In the genomic region with DNA sequence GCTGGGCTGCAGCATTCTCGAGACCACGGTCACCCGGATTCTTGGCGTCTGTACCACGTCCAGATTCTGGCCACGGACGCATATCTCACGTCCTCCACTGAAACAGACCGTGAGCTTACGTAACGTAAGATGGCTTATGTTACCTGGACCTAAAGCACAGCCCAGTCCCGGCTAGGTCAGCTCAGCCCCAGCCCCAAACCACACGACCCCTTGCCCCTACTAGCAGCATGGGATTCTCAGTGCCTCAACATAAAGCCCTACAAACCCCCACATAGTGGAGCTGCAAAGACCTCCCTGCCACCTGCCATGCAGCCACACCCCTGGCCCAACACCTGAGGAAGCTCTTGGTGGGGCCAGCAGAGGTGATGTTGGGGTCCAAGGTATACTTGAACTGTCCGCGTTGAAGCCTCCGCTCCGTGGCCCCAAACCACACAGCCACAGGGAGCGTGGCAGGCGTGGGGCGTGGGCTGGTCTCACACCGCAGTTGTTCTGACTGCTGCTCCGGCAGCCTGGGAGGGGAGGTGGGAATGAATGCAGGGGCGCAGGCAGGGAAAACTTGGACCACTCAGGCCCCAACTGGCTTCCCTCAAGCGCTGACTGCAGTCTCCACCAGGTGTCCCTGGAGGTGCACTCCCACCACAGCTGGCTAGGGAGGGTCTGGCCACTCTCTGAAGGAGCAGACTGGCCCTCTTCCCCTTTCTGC, we compare ENCODE assay signal across 22 cellular contexts. TPM values are rescaled to one million over a fixed set of nuclear protein-coding genes. Genes with fewer than 3 reads are reported as not detected.
DNase-seq lines count a peak whose midpoint lies in the region; ATAC-seq, FAIRE-seq and TF ChIP-seq lines count a peak whose summit lies in the region.
"Had no signal": no experiment of that assay in that cellular context is flagged by ENCODE, and none has a peak within 500 bp of the region (broad histone marks: within the 10 kb centered on the region; RNA-seq: fewer than 3 reads in every experiment).

No MANE protein-coding gene starts in this region.

- ATAC-seq in right cardiac atrium (no peak), HepG2 (peak; percentile 30), GM21526 (IDR thresholded peaks at IDR 0.05; ENCODE audit: low FRiP score, unreplicated experiment) (no peak)
- ATAC-seq: naive thymus-derived CD8-positive, alpha-beta T cell had no signal

- intact Hi-C loops in right cardiac atrium (cut with DNase I) (no loop called here), HepG2 (cut with micrococcal nuclease; ENCODE audit: unreplicated experiment) (no loop called here)

- no peak for TF ChIP-seq CTCF in right atrium auricular region (IDR thresholded peaks at IDR 0.05)
- TF ChIP-seq CTCF in brain microvascular endothelial cell (IDR thresholded peaks at IDR 0.05; ENCODE audit: low read depth, low read length, missing control alignments) = peak; percentile 17
- peak; percentile 56 for TF ChIP-seq CTCF in HepG2 (CRISPR knock-in tag; IDR thresholded peaks at IDR 0.05)

- H3K79me2 ChIP-seq in HepG2 (ENCODE audit: insufficient read depth, low read length) = no peaks in the 10 kb centered on the region

- in situ Hi-C loops in brain microvascular endothelial cell (cut with HindIII; ENCODE audit: low pct_ligation_motif_present, low sequenced_read_pairs) = no loop called here
- in situ Hi-C loops in HepG2 (cut with HindIII; ENCODE audit: extremely low pct_ligation_motif_present, low pct_unique_long_range_greater_than_20kb) = no loop called here

- TF ChIP-seq EP300 in HepG2 (IDR thresholded peaks at IDR 0.05; ENCODE audit: low read depth in 2 of 2, low read length in 2 of 2) = no peak
- TF ChIP-seq EP300 in HepG2 (CRISPR knock-in tag; IDR thresholded peaks at IDR 0.05; ENCODE audit: borderline replicate concordance) = no peak

- H3K4me2 ChIP-seq in HepG2 (ENCODE audit: low read depth, low read length) = no peak overlapping the region

- H4K20me1 ChIP-seq in HepG2 (ENCODE audit: insufficient read depth, low read length) = peaks cover 14% of the 10 kb centered on the region; the same call in 1 of the 2 replicates

- no peak for TF ChIP-seq POLR2A in HepG2 (IDR thresholded peaks at IDR 0.05; ENCODE audit: insufficient read depth in 1 of 2, low read depth in 2 of 2, low read length in 2 of 2)

- H3K4me1 ChIP-seq in right cardiac atrium (ENCODE audit: control insufficient read depth, insufficient read depth, low read length) = no peaks in the 10 kb centered on the region
- no peaks in the 10 kb centered on the region for H3K4me1 ChIP-seq in right atrium auricular region
- no peaks in the 10 kb centered on the region for H3K4me1 ChIP-seq in HepG2 (ENCODE audit: insufficient read depth, low read length)
- H3K4me1 ChIP-seq: prostate gland had no signal

- H3K9ac ChIP-seq in HepG2 (ENCODE audit: insufficient read depth, low read depth, low read length) = no peak overlapping the region

- POLR2A ChIA-PET in HepG2 (lab: Yijun Ruan, JAX) = interaction anchor here (11.1 kb wide), 1 partner anchor 15 kb away, joined by 130 read pairs; a partner anchor contains a TSS

- 90% methylated on average over 24 of the region's 24 CpGs for WGBS in right cardiac atrium
- 93% methylated on average over 16 of the region's 24 CpGs for WGBS in HepG2 (ENCODE audit: low lambda C conversion rate)

- H3K27me3 ChIP-seq in right cardiac atrium (ENCODE audit: control insufficient read depth, insufficient read depth) (no peaks in the 10 kb centered on the region), right atrium auricular region (no peaks in the 10 kb centered on the region), brain microvascular endothelial cell (replicated peaks) (no peaks in the 10 kb centered on the region), HepG2 (ENCODE audit: control insufficient read depth in 1 of 2, insufficient read depth in 2 of 2, low read length in 2 of 2) (no peaks in the 10 kb centered on the region)

- H3K4me3 ChIP-seq in right cardiac atrium (ENCODE audit: low read length) (no peak overlapping the region), right atrium auricular region (no peak overlapping the region), brain microvascular endothelial cell (ENCODE audit: low read depth, low read length) (no peak overlapping the region), HepG2 (replicated peaks in 1 of 3; ENCODE audit: insufficient read depth in 1 of 3, low read depth in 2 of 3, low read length in 3 of 3) (no peak overlapping the region)
- H3K4me3 ChIP-seq: prostate gland had no signal

- FAIRE-seq in HepG2 (lab: Jason Lieb, UNC) = no peak
- FAIRE-seq: GM18507, H54 had no signal

- no peak overlapping the region for H3K27ac ChIP-seq in right cardiac atrium (ENCODE audit: low read length)
- no peak overlapping the region for H3K27ac ChIP-seq in right atrium auricular region
- H3K27ac ChIP-seq in brain microvascular endothelial cell = no peak overlapping the region
- no peak overlapping the region for H3K27ac ChIP-seq in HepG2 (ENCODE audit: extremely low read length, insufficient read depth, low read length)
- H3K27ac ChIP-seq: C4-2B, prostate gland, VCaP had no signal

- H3K9me3 ChIP-seq in right cardiac atrium (ENCODE audit: control insufficient read depth, low read length) (no peaks in the 10 kb centered on the region), right atrium auricular region (no peaks in the 10 kb centered on the region), HepG2 (ENCODE audit: low read length) (no peaks in the 10 kb centered on the region)
- H3K9me3 ChIP-seq: prostate gland had no signal

- DNase-seq in right cardiac atrium (peak in 2 of 3 donors; percentile 10 to 40), right atrium auricular region (ENCODE audit: low spot score) (no peak), brain microvascular endothelial cell (no peak), HepG2 (ENCODE audit: low spot score) (no peak), NCI-H446 (lab: John Stamatoyannopoulos, UW) (no peak)
- DNase-seq in stimulated activated CD4-positive, alpha-beta T cell treated with anti-CD3 and anti-CD28 coated beads, Interleukin-2, amount 100 ng/mL, for 24 hours = no peak
- no peak for DNase-seq in activated CD8-positive, alpha-beta memory T cell treated with anti-CD3 and anti-CD28 coated beads for 24 hours
- DNase-seq: activated CD4-positive, alpha-beta T cell treated with anti-CD3 and anti-CD28 coated beads, Interleukin-2, amount 50 U/mL, for 48 hours; activated naive CD4-positive, alpha-beta T cell treated with anti-CD3 and anti-CD28 coated beads, Interleukin-2, amount 10 ng/mL, durations not matched to agents 7 days and 5 days; activated T-cell treated with anti-CD3 and anti-CD28 coated beads, Interleukin-2, amount 50 U/mL, for 24 hours; NCI-H2081; NCI-H524; SHP77 had no signal

- H2AFZ ChIP-seq in HepG2 (ENCODE audit: low read length) = no peak overlapping the region

- TF ChIP-seq RAD21 in HepG2 (CRISPR knock-in tag; IDR thresholded peaks at IDR 0.05) = peak; percentile 60

- CTCF ChIA-PET in HepG2 (lab: Yijun Ruan, JAX; ENCODE audit: low intra/inter-chr PET ratio, low total read pairs) = interaction anchor here (2.7 to 4.1 kb wide), 2 partner anchors 19 to 20 kb away, joined by 9 to 25 read pairs; no protein-coding TSS in a partner anchor

- H3K36me3 ChIP-seq in right atrium auricular region = peaks cover 87% of the 10 kb centered on the region
- no peaks in the 10 kb centered on the region for H3K36me3 ChIP-seq in brain microvascular endothelial cell (replicated peaks)
- peaks cover 81 to 99% of the 10 kb centered on the region in 2 experiments for H3K36me3 ChIP-seq in HepG2 (replicated peaks in 1 of 2; ENCODE audit: control insufficient read depth in 1 of 2, insufficient read depth in 2 of 2, low read length in 2 of 2)

- no TSS peak for BruUV-seq in HepG2 (replicated peaks; lab: Mats Ljungman, UMichigan)

RNA-seq across cellular contexts. Expression of a gene that starts 14.5 kb away (rescaled TPM):
- total RNA-seq in right cardiac atrium (10 to 100 TPM; 49.4 to 84.5 (median 55.0) TPM), right atrium auricular region (10 to 100 TPM; 69.4 to 73.0 TPM), HepG2 (2016; rRNA removed; fragmentation: Illumina TruSeq; extraction: Trizol) (25.4 and 86.0 TPM in 2 replicates)
- polyA plus RNA-seq in right cardiac atrium (52.7 TPM), HepG2 (2011; rRNA removed) (143 and 179 TPM in 2 replicates)
- 33.1 and 33.9 TPM in 2 replicates for total RNA-seq in HepG2 (2016; cell fraction: cytosol; rRNA removed; fragmentation: Illumina TruSeq; extraction: Trizol; ENCODE audit: low read depth)
- 23.9 and 92.3 TPM in 2 replicates for total RNA-seq in HepG2 (2016; cell fraction: insoluble cytoplasmic fraction; rRNA removed; fragmentation: Illumina TruSeq; extraction: Trizol)
- total RNA-seq in HepG2 (2016; cell fraction: membrane; rRNA removed; fragmentation: Illumina TruSeq; extraction: Trizol) = 30.7 and 31.8 TPM in 2 replicates
- 140 and 158 TPM in 2 replicates for total RNA-seq in HepG2 (2016; cell fraction: nucleus; rRNA removed; fragmentation: Illumina TruSeq; extraction: Trizol)
- polyA plus RNA-seq in HepG2 (2011; cell fraction: cytosol; rRNA removed) = 71.5 and 83.2 TPM in 2 replicates
- 1,144 and 1,345 TPM in 2 replicates for polyA plus RNA-seq in HepG2 (2011; cell fraction: nucleus; rRNA removed)
- 140 and 149 TPM in 2 replicates for polyA plus RNA-seq in HepG2 (2012)
- 5.5 and 6.7 TPM in 2 replicates for polyA plus RNA-seq in HepG2 (2016; cell fraction: cytosol; fragmentation: Illumina TruSeq; extraction: Trizol; ENCODE audit: low read depth)
- 23.3 and 26.9 TPM in 2 replicates for polyA plus RNA-seq in HepG2 (2016; cell fraction: insoluble cytoplasmic fraction; fragmentation: Illumina TruSeq; extraction: Trizol; ENCODE audit: low read depth)
- 12.8 and 12.9 TPM in 2 replicates for polyA plus RNA-seq in HepG2 (2016; cell fraction: membrane; fragmentation: Illumina TruSeq; extraction: Trizol; ENCODE audit: low read depth)
- 420 and 470 TPM in 2 replicates for polyA plus RNA-seq in HepG2 (2016; cell fraction: nucleus; fragmentation: Illumina TruSeq; extraction: Trizol; ENCODE audit: insufficient read depth, low read depth)
- 83.4 and 325 TPM in 2 replicates for polyA minus RNA-seq in HepG2 (2011; rRNA and poly(A)+ RNA removed; ENCODE audit: low replicate concordance)
- 54.4 and 79.5 TPM in 2 replicates for polyA minus RNA-seq in HepG2 (2011; cell fraction: cytosol; rRNA and poly(A)+ RNA removed)
- polyA minus RNA-seq in HepG2 (2011; cell fraction: nucleus; rRNA and poly(A)+ RNA removed) = 295 and 329 TPM in 2 replicates
- polyA plus RNA-seq: naive thymus-derived CD8-positive, alpha-beta T cell had no signal

RNA-seq across cellular contexts. Expression of a gene that starts 24.5 kb away (rescaled TPM):
- total RNA-seq in right cardiac atrium (10 to 100 TPM in 3 of 4 donors, 1 to 10 TPM in 1; 8.7 to 11.5 (median 11.1) TPM), right atrium auricular region (1 to 10 TPM; 8.4 to 9.2 TPM), HepG2 (2016; rRNA removed; fragmentation: Illumina TruSeq; extraction: Trizol) (29.4 and 38.3 TPM in 2 replicates)
- polyA plus RNA-seq in right cardiac atrium (11.2 TPM), HepG2 (2011; rRNA removed) (15.5 and 18.1 TPM in 2 replicates)
- total RNA-seq in HepG2 (2016; cell fraction: cytosol; rRNA removed; fragmentation: Illumina TruSeq; extraction: Trizol; ENCODE audit: low read depth) = 7.6 and 8.2 TPM in 2 replicates
- 33.5 and 38.7 TPM in 2 replicates for total RNA-seq in HepG2 (2016; cell fraction: insoluble cytoplasmic fraction; rRNA removed; fragmentation: Illumina TruSeq; extraction: Trizol)
- 12.2 and 12.5 TPM in 2 replicates for total RNA-seq in HepG2 (2016; cell fraction: membrane; rRNA removed; fragmentation: Illumina TruSeq; extraction: Trizol)
- total RNA-seq in HepG2 (2016; cell fraction: nucleus; rRNA removed; fragmentation: Illumina TruSeq; extraction: Trizol) = 12.4 and 13.6 TPM in 2 replicates
- 16.8 and 19.2 TPM in 2 replicates for polyA plus RNA-seq in HepG2 (2011; cell fraction: cytosol; rRNA removed)
- 6.5 and 8.5 TPM in 2 replicates for polyA plus RNA-seq in HepG2 (2011; cell fraction: nucleus; rRNA removed)
- 8.4 and 9.8 TPM in 2 replicates for polyA plus RNA-seq in HepG2 (2012)
- polyA plus RNA-seq in HepG2 (2016; cell fraction: cytosol; fragmentation: Illumina TruSeq; extraction: Trizol; ENCODE audit: low read depth) = 3.9 and 4.9 TPM in 2 replicates
- polyA plus RNA-seq in HepG2 (2016; cell fraction: insoluble cytoplasmic fraction; fragmentation: Illumina TruSeq; extraction: Trizol; ENCODE audit: low read depth) = 29.3 and 29.9 TPM in 2 replicates
- polyA plus RNA-seq in HepG2 (2016; cell fraction: membrane; fragmentation: Illumina TruSeq; extraction: Trizol; ENCODE audit: low read depth) = 8.0 TPM in 2 replicates
- polyA plus RNA-seq in HepG2 (2016; cell fraction: nucleus; fragmentation: Illumina TruSeq; extraction: Trizol; ENCODE audit: insufficient read depth, low read depth) = 16.3 and 19.0 TPM in 2 replicates
- polyA minus RNA-seq in HepG2 (2011; rRNA and poly(A)+ RNA removed; ENCODE audit: low replicate concordance) = 11.3 and 25.4 TPM in 2 replicates
- polyA minus RNA-seq in HepG2 (2011; cell fraction: cytosol; rRNA and poly(A)+ RNA removed) = 4.5 and 4.7 TPM in 2 replicates
- polyA minus RNA-seq in HepG2 (2011; cell fraction: nucleus; rRNA and poly(A)+ RNA removed) = 3.0 and 3.3 TPM in 2 replicates

RNA-seq across cellular contexts. Expression of a gene that starts 24.7 kb away (rescaled TPM):
- total RNA-seq in right cardiac atrium = 100 to 1,000 TPM; 187 to 270 (median 216) TPM
- 526 TPM for polyA plus RNA-seq in right cardiac atrium
- total RNA-seq in right atrium auricular region = 100 to 1,000 TPM; 194 to 286 TPM
- total RNA-seq in HepG2 (2016; rRNA removed; fragmentation: Illumina TruSeq; extraction: Trizol) = 486 and 510 TPM in 2 replicates
- total RNA-seq in HepG2 (2016; cell fraction: cytosol; rRNA removed; fragmentation: Illumina TruSeq; extraction: Trizol; ENCODE audit: low read depth) = 913 and 1,296 TPM in 2 replicates
- total RNA-seq in HepG2 (2016; cell fraction: insoluble cytoplasmic fraction; rRNA removed; fragmentation: Illumina TruSeq; extraction: Trizol) = 511 and 522 TPM in 2 replicates
- total RNA-seq in HepG2 (2016; cell fraction: membrane; rRNA removed; fragmentation: Illumina TruSeq; extraction: Trizol) = 763 and 886 TPM in 2 replicates
- total RNA-seq in HepG2 (2016; cell fraction: nucleus; rRNA removed; fragmentation: Illumina TruSeq; extraction: Trizol) = 177 and 187 TPM in 2 replicates
- polyA plus RNA-seq in HepG2 (2011; rRNA removed) = 80.9 and 100 TPM in 2 replicates
- 69.9 and 96.6 TPM in 2 replicates for polyA plus RNA-seq in HepG2 (2011; cell fraction: cytosol; rRNA removed)
- 23.2 and 42.0 TPM in 2 replicates for polyA plus RNA-seq in HepG2 (2011; cell fraction: nucleus; rRNA removed)
- polyA plus RNA-seq in HepG2 (2012) = 194 and 244 TPM in 2 replicates
- polyA plus RNA-seq in HepG2 (2016; cell fraction: cytosol; fragmentation: Illumina TruSeq; extraction: Trizol; ENCODE audit: low read depth) = 1,200 and 1,620 TPM in 2 replicates
- 517 and 532 TPM in 2 replicates for polyA plus RNA-seq in HepG2 (2016; cell fraction: insoluble cytoplasmic fraction; fragmentation: Illumina TruSeq; extraction: Trizol; ENCODE audit: low read depth)
- polyA plus RNA-seq in HepG2 (2016; cell fraction: membrane; fragmentation: Illumina TruSeq; extraction: Trizol; ENCODE audit: low read depth) = 742 and 956 TPM in 2 replicates
- polyA plus RNA-seq in HepG2 (2016; cell fraction: nucleus; fragmentation: Illumina TruSeq; extraction: Trizol; ENCODE audit: insufficient read depth, low read depth) = 336 and 389 TPM in 2 replicates
- polyA minus RNA-seq in HepG2 (2011; rRNA and poly(A)+ RNA removed; ENCODE audit: low replicate concordance) = 4.4 and 15.7 TPM in 2 replicates
- 18.7 and 23.2 TPM in 2 replicates for polyA minus RNA-seq in HepG2 (2011; cell fraction: cytosol; rRNA and poly(A)+ RNA removed)
- 18.4 and 25.9 TPM in 2 replicates for polyA minus RNA-seq in HepG2 (2011; cell fraction: nucleus; rRNA and poly(A)+ RNA removed)

RNA-seq across cellular contexts. Expression of a gene that starts 31.1 kb away (rescaled TPM):
- total RNA-seq in right cardiac atrium (1 to 10 TPM; 4.0 to 5.2 (median 4.3) TPM), right atrium auricular region (1 to 10 TPM; 2.0 to 3.1 TPM), HepG2 (2016; rRNA removed; fragmentation: Illumina TruSeq; extraction: Trizol) (11.4 and 12.5 TPM in 2 replicates)
- polyA plus RNA-seq in right cardiac atrium (3.5 TPM), HepG2 (2011; rRNA removed) (5.1 and 5.3 TPM in 2 replicates)
- 2.6 and 2.7 TPM in 2 replicates for total RNA-seq in HepG2 (2016; cell fraction: cytosol; rRNA removed; fragmentation: Illumina TruSeq; extraction: Trizol; ENCODE audit: low read depth)
- 9.5 and 10.4 TPM in 2 replicates for total RNA-seq in HepG2 (2016; cell fraction: insoluble cytoplasmic fraction; rRNA removed; fragmentation: Illumina TruSeq; extraction: Trizol)
- 2.4 and 3.4 TPM in 2 replicates for total RNA-seq in HepG2 (2016; cell fraction: membrane; rRNA removed; fragmentation: Illumina TruSeq; extraction: Trizol)
- 7.4 and 11.0 TPM in 2 replicates for total RNA-seq in HepG2 (2016; cell fraction: nucleus; rRNA removed; fragmentation: Illumina TruSeq; extraction: Trizol)
- 3.7 and 4.7 TPM in 2 replicates for polyA plus RNA-seq in HepG2 (2011; cell fraction: cytosol; rRNA removed)
- 12.6 and 13.3 TPM in 2 replicates for polyA plus RNA-seq in HepG2 (2011; cell fraction: nucleus; rRNA removed)
- polyA plus RNA-seq in HepG2 (2012) = 3.2 and 4.1 TPM in 2 replicates
- polyA plus RNA-seq in HepG2 (2016; cell fraction: cytosol; fragmentation: Illumina TruSeq; extraction: Trizol; ENCODE audit: low read depth) = 0.97 and 1.0 TPM in 2 replicates
- polyA plus RNA-seq in HepG2 (2016; cell fraction: insoluble cytoplasmic fraction; fragmentation: Illumina TruSeq; extraction: Trizol; ENCODE audit: low read depth) = 7.8 and 11.5 TPM in 2 replicates
- 1.2 and 1.5 TPM in 2 replicates for polyA plus RNA-seq in HepG2 (2016; cell fraction: membrane; fragmentation: Illumina TruSeq; extraction: Trizol; ENCODE audit: low read depth)
- 14.7 and 21.6 TPM in 2 replicates for polyA plus RNA-seq in HepG2 (2016; cell fraction: nucleus; fragmentation: Illumina TruSeq; extraction: Trizol; ENCODE audit: insufficient read depth, low read depth)
- 11.5 and 35.8 TPM in 2 replicates for polyA minus RNA-seq in HepG2 (2011; rRNA and poly(A)+ RNA removed; ENCODE audit: low replicate concordance)
- 2.1 and 3.8 TPM in 2 replicates for polyA minus RNA-seq in HepG2 (2011; cell fraction: cytosol; rRNA and poly(A)+ RNA removed)
- 5.2 and 9.8 TPM in 2 replicates for polyA minus RNA-seq in HepG2 (2011; cell fraction: nucleus; rRNA and poly(A)+ RNA removed)

RNA-seq across cellular contexts. Expression of a gene that starts 43.4 kb away (rescaled TPM):
- total RNA-seq in right cardiac atrium (not detected), right atrium auricular region (not detected), HepG2 (2016; rRNA removed; fragmentation: Illumina TruSeq; extraction: Trizol) (not detected in 2 replicates)
- polyA plus RNA-seq in right cardiac atrium (not detected), HepG2 (2011; rRNA removed) (not detected in 2 replicates)
- total RNA-seq in HepG2 (2016; cell fraction: cytosol; rRNA removed; fragmentation: Illumina TruSeq; extraction: Trizol; ENCODE audit: low read depth) = not detected in 2 replicates
- not detected in 2 replicates for total RNA-seq in HepG2 (2016; cell fraction: insoluble cytoplasmic fraction; rRNA removed; fragmentation: Illumina TruSeq; extraction: Trizol)
- total RNA-seq in HepG2 (2016; cell fraction: membrane; rRNA removed; fragmentation: Illumina TruSeq; extraction: Trizol) = not detected in 2 replicates
- not detected in 2 replicates for total RNA-seq in HepG2 (2016; cell fraction: nucleus; rRNA removed; fragmentation: Illumina TruSeq; extraction: Trizol)
- not detected in 2 replicates for polyA plus RNA-seq in HepG2 (2011; cell fraction: cytosol; rRNA removed)
- not detected in 2 replicates for polyA plus RNA-seq in HepG2 (2011; cell fraction: nucleus; rRNA removed)
- polyA plus RNA-seq in HepG2 (2012) = 0.25 and 0.48 TPM in 2 replicates
- not detected in 2 replicates for polyA plus RNA-seq in HepG2 (2016; cell fraction: cytosol; fragmentation: Illumina TruSeq; extraction: Trizol; ENCODE audit: low read depth)
- polyA plus RNA-seq in HepG2 (2016; cell fraction: insoluble cytoplasmic fraction; fragmentation: Illumina TruSeq; extraction: Trizol; ENCODE audit: low read depth) = not detected in 2 replicates
- not detected in 2 replicates for polyA plus RNA-seq in HepG2 (2016; cell fraction: membrane; fragmentation: Illumina TruSeq; extraction: Trizol; ENCODE audit: low read depth)
- not detected in 2 replicates for polyA plus RNA-seq in HepG2 (2016; cell fraction: nucleus; fragmentation: Illumina TruSeq; extraction: Trizol; ENCODE audit: insufficient read depth, low read depth)
- polyA minus RNA-seq in HepG2 (2011; rRNA and poly(A)+ RNA removed; ENCODE audit: low replicate concordance) = not detected in 2 replicates
- not detected in 2 replicates for polyA minus RNA-seq in HepG2 (2011; cell fraction: cytosol; rRNA and poly(A)+ RNA removed)
- polyA minus RNA-seq in HepG2 (2011; cell fraction: nucleus; rRNA and poly(A)+ RNA removed) = not detected in 2 replicates
- total RNA-seq: dermis microvascular lymphatic vessel endothelial cell; naive thymus-derived CD8-positive, alpha-beta T cell; T-helper 1 cell treated with Interleukin-12 subunit alpha and Interleukin-12 subunit beta and Interleukin-4 antibody, amounts not matched to agents 30 ng/mL and 1 ng/mL, for 36 hours had no signal
- polyA plus RNA-seq: naive thymus-derived CD8-positive, alpha-beta T cell had no signal

Comparison
In these comparisons a context has a peak if more than half of its experiments do, and no peak if none do; other contexts are left out.
1. DNase-seq: peak in right cardiac atrium (2 of 3); none in right atrium auricular region (single experiment), brain microvascular endothelial cell (single experiment), HepG2 (single experiment), stimulated activated CD4-positive, alpha-beta T cell treated with anti-CD3 and anti-CD28 coated beads, Interleukin-2, amount 100 ng/mL, for 24 hours (0 of 2), NCI-H446 (0 of 2) and activated CD8-positive, alpha-beta memory T cell treated with anti-CD3 and anti-CD28 coated beads for 24 hours (single experiment).
2. CTCF ChIP-seq: peak in brain microvascular endothelial cell (single experiment) and HepG2 (single experiment); none in right atrium auricular region (0 of 2).